29 cellular contexts compared by ENCODE assay signal in genomic region chr10:34796133-34796532, GRCh38.
"Had no signal": no experiment of that assay in that cellular context is flagged by ENCODE, and none has a peak within 500 bp of the region (broad histone marks: within the 10 kb centered on the region; RNA-seq: fewer than 3 reads in every experiment).

No MANE protein-coding gene starts in this region.

- H3K4me3 ChIP-seq: colonic mucosa, coronary artery, dorsolateral prefrontal cortex, esophagus muscularis mucosa, esophagus squamous epithelium, gastrocnemius medialis, gastroesophageal sphincter, heart left ventricle, heart right ventricle had no signal

- ATAC-seq: effector memory CD8-positive, alpha-beta T cell; esophagus mucosa; foreskin keratinocyte; gastrocnemius medialis; gastroesophageal sphincter; heart left ventricle; heart right ventricle had no signal

- H3K9me3 Mint-ChIP-seq: dendritic cell treated with granulocyte-macrophage colony-stimulating factor and Interleukin-4, amounts not matched to agents 40 ng/mL and 50 ng/mL, for 4 days; endodermal cell had no signal

- FAIRE-seq: colon, endometrium, endothelial cell of umbilical vein, frontal cortex had no signal

- H3K27ac ChIP-seq: colonic mucosa, coronary artery, dorsolateral prefrontal cortex, epithelial cell of prostate, esophagus muscularis mucosa, esophagus squamous epithelium, foreskin keratinocyte, gastroesophageal sphincter, heart left ventricle, heart right ventricle had no signal

- H3K36me3 ChIP-seq: colonic mucosa, esophagus muscularis mucosa, gastrocnemius medialis, gastroesophageal sphincter, heart right ventricle had no signal

- H3K27me3 Mint-ChIP-seq: dendritic cell treated with granulocyte-macrophage colony-stimulating factor and Interleukin-4, amounts not matched to agents 40 ng/mL and 50 ng/mL, for 4 days had no signal

- H3K4me3 Mint-ChIP-seq: dendritic cell treated with granulocyte-macrophage colony-stimulating factor and Interleukin-4, amounts not matched to agents 40 ng/mL and 50 ng/mL, for 4 days; effector memory CD8-positive, alpha-beta T cell; endodermal cell had no signal

- H3K9me3 ChIP-seq: colonic mucosa, esophagus muscularis mucosa, esophagus squamous epithelium, gastrocnemius medialis, gastroesophageal sphincter, heart right ventricle had no signal

- H3K27ac Mint-ChIP-seq: dendritic cell treated with granulocyte-macrophage colony-stimulating factor and Interleukin-4, amounts not matched to agents 40 ng/mL and 50 ng/mL, for 4 days; effector memory CD8-positive, alpha-beta T cell; endodermal cell had no signal

- DNase-seq: colonic mucosa; cortex of kidney; dermis blood vessel endothelial cell; dorsolateral prefrontal cortex; effector CD4-positive, alpha-beta T cell; effector CD8-positive, alpha-beta T cell; effector memory CD4-positive, alpha-beta T cell; effector memory CD8-positive, alpha-beta T cell; endodermal cell; erythroblast; esophagus squamous epithelium; foreskin fibroblast; foreskin keratinocyte; foreskin melanocyte; gastrocnemius medialis; glutamatergic neuron; head of caudate nucleus; heart left ventricle; heart right ventricle had no signal

- H3K27me3 ChIP-seq: colonic mucosa, esophagus muscularis mucosa, esophagus squamous epithelium, foreskin keratinocyte, gastrocnemius medialis, gastroesophageal sphincter, heart left ventricle had no signal
